In the genomic region with DNA sequence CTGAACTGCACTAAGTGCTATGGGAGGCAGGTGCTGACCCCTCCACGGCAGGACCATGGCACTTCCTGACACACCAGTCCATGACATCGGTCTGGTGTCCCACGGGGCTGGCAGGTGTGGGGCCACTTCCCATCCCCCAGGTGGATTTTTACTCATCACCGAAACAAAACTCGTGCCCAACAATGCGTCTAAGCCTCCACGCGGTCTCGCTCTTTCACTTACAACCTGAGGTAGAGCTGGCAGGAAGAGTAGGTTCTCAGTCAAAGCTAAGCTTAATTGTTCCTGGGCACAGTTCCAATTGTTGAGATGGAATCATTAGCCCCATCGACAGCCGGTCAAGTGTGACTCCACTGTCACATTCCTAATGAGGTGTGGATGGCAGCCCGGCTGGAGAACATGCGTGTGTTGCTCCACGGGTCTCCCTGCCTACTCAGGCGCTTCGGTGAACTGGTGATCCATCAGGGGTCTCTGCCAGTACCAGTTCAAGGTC, we compare ENCODE assay signal across 12 cellular contexts. TPM values are rescaled to one million over a fixed set of nuclear protein-coding genes. Genes with fewer than 3 reads are reported as not detected.
DNase-seq lines count a peak whose midpoint lies in the region; ATAC-seq and TF ChIP-seq lines count a peak whose summit lies in the region.
"Had no signal": no experiment of that assay in that cellular context is flagged by ENCODE, and none has a peak within 500 bp of the region (broad histone marks: within the 10 kb centered on the region; RNA-seq: fewer than 3 reads in every experiment).

No MANE protein-coding gene starts in this region.

- CTCF ChIA-PET in mammary epithelial cell (lab: Charles Lee; ENCODE audit: low non-redundant PET): no interaction called here
- CTCF ChIA-PET in CD4-positive, alpha-beta T cell (lab: Charles Lee): no interaction called here

- H3K4me1 Mint-ChIP-seq in CD4-positive, alpha-beta T cell (ENCODE audit: low read depth): no peaks in the 10 kb centered on the region

- ATAC-seq in CD4-positive, alpha-beta T cell (ENCODE audit: poor library complexity): no peak
- ATAC-seq: body of pancreas had no signal

- H3K4me3 ChIP-seq in kidney epithelial cell (ENCODE audit: low read depth, low read length) (no peak overlapping the region), mammary epithelial cell (replicated peaks in 1 of 3; ENCODE audit: insufficient read depth in 1 of 3, low read depth in 2 of 3, low read length in 3 of 3) (no peak overlapping the region)
- no peak overlapping the region for H3K4me3 ChIP-seq in effector memory CD4-positive, alpha-beta T cell (ENCODE audit: insufficient read depth, low read depth, low read length, poor library complexity, severe bottlenecking)
- H3K4me3 ChIP-seq: body of pancreas, neural progenitor cell had no signal

- no peaks in the 10 kb centered on the region for H3K36me3 ChIP-seq in kidney epithelial cell (ENCODE audit: control insufficient read depth, insufficient read depth, low read length)
- peaks cover 32% of the 10 kb centered on the region for H3K36me3 ChIP-seq in effector memory CD4-positive, alpha-beta T cell (ENCODE audit: control insufficient read depth, insufficient read depth, low read length)
- H3K36me3 ChIP-seq in mammary epithelial cell (ENCODE audit: insufficient read depth, low read length): peaks cover 3% of the 10 kb centered on the region
- H3K36me3 ChIP-seq: neural progenitor cell had no signal

- H2AFZ ChIP-seq in mammary epithelial cell (ENCODE audit: low read depth, low read length): no peak overlapping the region
- H2AFZ ChIP-seq: neural progenitor cell had no signal

- no peak overlapping the region for H3K4me3 Mint-ChIP-seq in CD4-positive, alpha-beta T cell
- H3K4me3 Mint-ChIP-seq: CD14-positive monocyte, neural progenitor cell had no signal

- no peaks in the 10 kb centered on the region for H3K9me3 ChIP-seq in effector memory CD4-positive, alpha-beta T cell (ENCODE audit: control insufficient read depth, low read length)
- no peaks in the 10 kb centered on the region for H3K9me3 ChIP-seq in mammary epithelial cell (replicated peaks; ENCODE audit: insufficient read depth, low read length)
- no peaks in the 10 kb centered on the region for H3K9me3 ChIP-seq in CD4-positive, alpha-beta T cell (ENCODE audit: control insufficient read depth, low read length)
- H3K9me3 ChIP-seq: body of pancreas had no signal

- no TSS peak for BruUV-seq in mammary epithelial cell (replicated peaks; lab: Mats Ljungman, UMichigan)

- H4K20me1 ChIP-seq in mammary epithelial cell (ENCODE audit: insufficient read depth, low read length): no peaks in the 10 kb centered on the region

- DNase-seq in DMS79 (lab: John Stamatoyannopoulos, UW) (peak; percentile 84), NCI-H146 (lab: John Stamatoyannopoulos, UW) (peak; percentile 94), NCI-H748 (lab: John Stamatoyannopoulos, UW; ENCODE audit: unreplicated experiment) (peak; percentile 99), kidney epithelial cell (ENCODE audit: low read depth) (peak; percentile 31), mammary epithelial cell (no peak)
- no peak for DNase-seq in effector memory CD4-positive, alpha-beta T cell
- DNase-seq in activated naive CD4-positive, alpha-beta T cell treated with anti-CD3 and anti-CD28 coated beads, Interleukin-2, amount 50 U/mL, for 16 hours: no peak
- no peak for DNase-seq in CD4-positive, alpha-beta T cell
- DNase-seq: OCI-M1 had no signal

- TF ChIP-seq CTCF in kidney epithelial cell (IDR thresholded peaks at IDR 0.05; ENCODE audit: insufficient read depth, low read length, poor library complexity, severe bottlenecking): no peak
- TF ChIP-seq CTCF in mammary epithelial cell (conservative IDR thresholded peaks at IDR 0.05 in 1 of 2, IDR thresholded peaks at IDR 0.05 in 1 of 2; ENCODE audit: extremely low read depth in 1 of 2, insufficient read depth in 1 of 2, low read depth in 1 of 2, low read length in 2 of 2): no peak
- no peak for TF ChIP-seq CTCF in CD4-positive, alpha-beta T cell (IDR thresholded peaks at IDR 0.05)

- no peak overlapping the region for H3K27ac Mint-ChIP-seq in CD4-positive, alpha-beta T cell
- H3K27ac Mint-ChIP-seq: neural progenitor cell had no signal

- dilution Hi-C loops in mammary epithelial cell (cut with HindIII; ENCODE audit: low sequenced_read_pairs): no loop called here

- no peak overlapping the region for H3K4me2 ChIP-seq in mammary epithelial cell (ENCODE audit: insufficient read depth, low read depth, low read length)
- H3K4me2 ChIP-seq: neural progenitor cell had no signal

- H3K27me3 ChIP-seq in kidney epithelial cell (ENCODE audit: control insufficient read depth, insufficient read depth, low read length) (no peaks in the 10 kb centered on the region), mammary epithelial cell (ENCODE audit: insufficient read depth, low read length) (no peaks in the 10 kb centered on the region)
- no peaks in the 10 kb centered on the region for H3K27me3 ChIP-seq in effector memory CD4-positive, alpha-beta T cell (replicated peaks; ENCODE audit: control insufficient read depth, insufficient read depth, low read length, poor library complexity, severe bottlenecking)
- H3K27me3 ChIP-seq in CD4-positive, alpha-beta T cell (ENCODE audit: control insufficient read depth, insufficient read depth, low read length): no peaks in the 10 kb centered on the region
- H3K27me3 ChIP-seq: body of pancreas, neural progenitor cell had no signal

- no peaks in the 10 kb centered on the region for H3K9me3 Mint-ChIP-seq in CD4-positive, alpha-beta T cell
- H3K9me3 Mint-ChIP-seq: CD14-positive monocyte, neural progenitor cell had no signal

- intact Hi-C loops in mammary epithelial cell (cut with micrococcal nuclease): no loop called here
- intact Hi-C loops in CD4-positive, alpha-beta T cell (cut with DNase I, micrococcal nuclease): no loop called here

- peaks cover 86% of the 10 kb centered on the region for H3K36me3 Mint-ChIP-seq in CD4-positive, alpha-beta T cell (ENCODE audit: low read depth)

- no peaks in the 10 kb centered on the region for H3K4me1 ChIP-seq in effector memory CD4-positive, alpha-beta T cell (ENCODE audit: control insufficient read depth, insufficient read depth, low read length, poor library complexity, severe bottlenecking)
- H3K4me1 ChIP-seq in mammary epithelial cell (ENCODE audit: insufficient read depth, low read length): no peaks in the 10 kb centered on the region
- H3K4me1 ChIP-seq: body of pancreas had no signal

- in situ Hi-C loops in mammary epithelial cell (cut with MboI; ENCODE audit: low sequenced_read_pairs in 2 of 2): no loop called here

- no peak overlapping the region for H3K9ac ChIP-seq in mammary epithelial cell (ENCODE audit: insufficient read depth, low read length)
- H3K9ac ChIP-seq: neural progenitor cell had no signal

- no peaks in the 10 kb centered on the region for H3K79me2 ChIP-seq in mammary epithelial cell (ENCODE audit: insufficient read depth, low read length)

- H3K27ac ChIP-seq in effector memory CD4-positive, alpha-beta T cell (ENCODE audit: insufficient read depth, low read length, poor library complexity, severe bottlenecking): no peak overlapping the region
- H3K27ac ChIP-seq in mammary epithelial cell (ENCODE audit: insufficient read depth, low read depth, low read length): no peak overlapping the region
- H3K27ac ChIP-seq in CD4-positive, alpha-beta T cell (ENCODE audit: low read depth, low read length): no peak overlapping the region
- H3K27ac ChIP-seq: body of pancreas, neural progenitor cell had no signal

- POLR2A ChIA-PET in CD4-positive, alpha-beta T cell (lab: Charles Lee): no interaction called here

- H3K27me3 Mint-ChIP-seq in CD4-positive, alpha-beta T cell: no peaks in the 10 kb centered on the region

- 96% methylated on average over 16 of the region's 16 CpGs for WGBS in mammary epithelial cell (ENCODE audit: low coverage, missing lambda C conversion rate)

RNA-seq across cellular contexts. Expression of gene RASSF2, which starts 52.2 kb away (rescaled TPM):
- 12.6 and 16.2 TPM in 2 replicates for total RNA-seq in kidney epithelial cell
- total RNA-seq in mammary epithelial cell: under 1 TPM; under 0.01 to 0.24 TPM
- polyA plus RNA-seq in mammary epithelial cell: 0.03 TPM
- not detected for polyA minus RNA-seq in mammary epithelial cell
- total RNA-seq in CD4-positive, alpha-beta T cell: 10 to 100 TPM; 19.7 to 20.0 TPM

Comparison
In these comparisons a context has a peak if more than half of its experiments do, and no peak if none do; other contexts are left out.
1. DNase-seq: peak in DMS79 (single experiment), NCI-H146 (single experiment), NCI-H748 (single experiment) and kidney epithelial cell (single experiment); none in effector memory CD4-positive, alpha-beta T cell (0 of 3), activated naive CD4-positive, alpha-beta T cell treated with anti-CD3 and anti-CD28 coated beads, Interleukin-2, amount 50 U/mL, for 16 hours (single experiment), mammary epithelial cell (single experiment) and CD4-positive, alpha-beta T cell (0 of 10).
2. RNA of gene RASSF2, which starts 52.2 kb away (total RNA-seq): 19.7 to 20.0 TPM in CD4-positive, alpha-beta T cell and 12.6 to 16.2 TPM in kidney epithelial cell; under 0.01 to 0.24 TPM in mammary epithelial cell; every median in the first group is over 10 times any median in the second.